Comparison of ENCODE assay signal across 10 cellular contexts in genomic region chr4:102169345-102169744, GRCh38.
DNase-seq lines count a peak whose midpoint lies in the region; ATAC-seq, FAIRE-seq and TF ChIP-seq lines count a peak whose summit lies in the region.
"Had no signal": no experiment of that assay in that cellular context is flagged by ENCODE, and none has a peak within 500 bp of the region (broad histone marks: within the 10 kb centered on the region; RNA-seq: fewer than 3 reads in every experiment).

No MANE protein-coding gene starts in this region.

- DNase-seq in DMS153 treated with DMSO at 0.1 percent for 48 hours (lab: John Stamatoyannopoulos, UW; ENCODE audit: unreplicated experiment) (peak; percentile 40), NCI-H1694 treated with DMSO at 0.1 percent for 48 hours (lab: John Stamatoyannopoulos, UW) (peak; percentile 97), kidney glomerular epithelial cell (lab: John Stamatoyannopoulos, UW) (peak; percentile 2), left colon (no peak), cortex of kidney (lab: John Stamatoyannopoulos, UW) (no peak), GM12891 (ENCODE audit: insufficient read length, low spot score) (no peak)
- DNase-seq: activated CD4-positive, CD25-positive, alpha-beta regulatory T cell treated with anti-CD3 and anti-CD28 coated beads, Interleukin-2, amount 50 U/mL, for 72 hours had no signal

- intact Hi-C loops in left colon (cut with DNase I, micrococcal nuclease), result no loop called here

- no peak for TF ChIP-seq POLR2A in GM12891 (IDR thresholded peaks at IDR 0.05; ENCODE audit: low read depth, low read length)

- FAIRE-seq in GM12891 (lab: Jason Lieb, UNC), result no peak

- ATAC-seq in SK-N-SH treated with all-trans-retinoic acid at 6 μM for 48 hours (peak; percentile 64; the same call in 2 of the 3 replicates), left colon (no peak), HG03565 (IDR thresholded peaks at IDR 0.05; ENCODE audit: unreplicated experiment) (no peak)
- ATAC-seq: Panc1 had no signal

TF ChIP-seq in SK-N-SH treated with all-trans-retinoic acid at 6 μM for 48 hours, 23 proteins besides CTCF, POLR2A, EP300 and RAD21:
- TF ChIP-seq ZFP30 (CRISPR knock-in tag; IDR thresholded peaks at IDR 0.05), result no peak
- TF ChIP-seq BACH2 (CRISPR knock-in tag; IDR thresholded peaks at IDR 0.05; ENCODE audit: borderline replicate concordance), result no peak
- TF ChIP-seq ZNF8 (CRISPR knock-in tag; IDR thresholded peaks at IDR 0.05), result no peak
- TF ChIP-seq ZNF70 (CRISPR knock-in tag; IDR thresholded peaks at IDR 0.05), result no peak
- TF ChIP-seq PPARA (CRISPR knock-in tag; IDR thresholded peaks at IDR 0.05; ENCODE audit: borderline replicate concordance), result no peak
TF ChIP-seq in SK-N-SH treated with all-trans-retinoic acid at 6 μM for 48 hours: peak in this region for 0.

TF ChIP-seq in GM12891, 5 proteins besides CTCF, POLR2A, EP300 and RAD21:
- no peak for TF ChIP-seq POLR2AphosphoS5 (IDR thresholded peaks at IDR 0.05; ENCODE audit: low read depth, low read length)
- no peak for TF ChIP-seq TAF1 (IDR thresholded peaks at IDR 0.05; ENCODE audit: low read depth, low read length)
- no peak for TF ChIP-seq SPI1 (IDR thresholded peaks at IDR 0.05; ENCODE audit: low read depth, low read length)
- TF ChIP-seq PAX5 (IDR thresholded peaks at IDR 0.05; ENCODE audit: insufficient read depth, low read length, severe bottlenecking), result no peak
- TF ChIP-seq POU2F2 (IDR thresholded peaks at IDR 0.05; ENCODE audit: low read depth, low read length), result no peak

Comparison
In these comparisons a context has a peak if more than half of its experiments do, and no peak if none do; other contexts are left out.
1. DNase-seq: peak in DMS153 treated with DMSO at 0.1 percent for 48 hours (single experiment), NCI-H1694 treated with DMSO at 0.1 percent for 48 hours (single experiment) and kidney glomerular epithelial cell (single experiment); none in left colon (0 of 2), cortex of kidney (single experiment) and GM12891 (single experiment).